Comparison of ENCODE assay signal across 9 cellular contexts in genomic region chr7:55532150-55532917, GRCh38. TPM values are rescaled to one million over a fixed set of nuclear protein-coding genes. Genes with fewer than 3 reads are reported as not detected.
DNase-seq lines count a peak whose midpoint lies in the region; ATAC-seq and TF ChIP-seq lines count a peak whose summit lies in the region.
"Had no signal": no experiment of that assay in that cellular context is flagged by ENCODE, and none has a peak within 500 bp of the region (broad histone marks: within the 10 kb centered on the region; RNA-seq: fewer than 3 reads in every experiment).

No MANE protein-coding gene starts in this region.

- H3K9ac ChIP-seq in HCT116 (ENCODE audit: low read length): no peak overlapping the region

- RAD21 ChIA-PET in HCT116 (lab: Charles Lee; ENCODE audit: low non-redundant PET in 1 of 2, low total read pairs in 2 of 2, uncharacterized antibody in 2 of 2, unreplicated experiment in 2 of 2): no interaction called here

- H3K27ac ChIP-seq in HCT116 (ENCODE audit: low read depth, low read length) (no peak overlapping the region), SJCRH30 (no peak overlapping the region; the same call in 1 of the 2 replicates)

- H3K4me1 ChIP-seq in HCT116 (ENCODE audit: control insufficient read depth in 1 of 2, insufficient read depth in 2 of 2, low read length in 2 of 2): peaks cover 25 to 40% of the 10 kb centered on the region in 2 experiments
- peaks cover 44% of the 10 kb centered on the region for H3K4me1 ChIP-seq in SJCRH30

- TF ChIP-seq CTCF in HCT116 (IDR thresholded peaks at IDR 0.05 in 2 of 3, conservative IDR thresholded peaks at IDR 0.05 in 1 of 3; ENCODE audit: borderline replicate concordance in 1 of 3, insufficient read depth in 1 of 3, low read depth in 2 of 3, low read length in 2 of 3) (no peak), osteocyte (IDR thresholded peaks at IDR 0.05) (no peak)

- peaks cover 82% of the 10 kb centered on the region for H3K4me1 Mint-ChIP-seq in activated naive CD4-positive, alpha-beta T cell treated with anti-CD3 and anti-CD28 coated beads for 36 hours (ENCODE audit: low read depth)
- peaks cover 52% of the 10 kb centered on the region for H3K4me1 Mint-ChIP-seq in osteocyte (ENCODE audit: unreplicated experiment)

- ATAC-seq in GM18505 (IDR thresholded peaks at IDR 0.05; ENCODE audit: unreplicated experiment) (no peak), HCT116 (no peak), HG02870 (IDR thresholded peaks at IDR 0.05; ENCODE audit: unreplicated experiment) (no peak)

- H3K27me3 Mint-ChIP-seq in activated naive CD4-positive, alpha-beta T cell treated with anti-CD3 and anti-CD28 coated beads for 36 hours (ENCODE audit: low read depth): no peaks in the 10 kb centered on the region
- no peaks in the 10 kb centered on the region for H3K27me3 Mint-ChIP-seq in osteocyte (ENCODE audit: unreplicated experiment)

- H3K4me2 ChIP-seq in HCT116 (ENCODE audit: low read length): no peak overlapping the region

- H3K9me2 ChIP-seq in HCT116 (ENCODE audit: insufficient read depth): no peaks in the 10 kb centered on the region

- H3K4me3 ChIP-seq in HCT116 (replicated peaks in 1 of 2; ENCODE audit: low read depth in 1 of 2, low read length in 2 of 2): no peak overlapping the region
- H3K4me3 ChIP-seq in SJCRH30: no peak overlapping the region

- no peak for DNase-seq in HCT116 (ENCODE audit: low read depth, low spot score)
- DNase-seq in activated naive CD4-positive, alpha-beta T cell treated with anti-CD3 and anti-CD28 coated beads for 36 hours: peak; percentile 67
- no peak for DNase-seq in osteocyte (ENCODE audit: extremely low spot score, unreplicated experiment)
- no peak for DNase-seq in putamen (ENCODE audit: low spot score)
- no peak for DNase-seq in SJCRH30
- no peak for DNase-seq in T-helper 9 cell
- DNase-seq: activated CD4-positive, alpha-beta T cell treated with anti-CD3 and anti-CD28 coated beads, Interleukin-2, amount 50 U/mL, for 48 hours had no signal

- CTCF ChIA-PET in HCT116 (lab: Charles Lee): no interaction called here
- CTCF ChIA-PET in activated naive CD4-positive, alpha-beta T cell treated with anti-CD3 and anti-CD28 coated beads for 36 hours (lab: Charles Lee): interaction anchor here (0.8 to 2.7 kb wide), 8 partner anchors 15 to 429 kb away, joined by 3 to 14 read pairs (median 6); no protein-coding TSS in a partner anchor

- no peak for TF ChIP-seq RAD21 in HCT116 (IDR thresholded peaks at IDR 0.05; ENCODE audit: low read depth)

- no peaks in the 10 kb centered on the region; the same call in 1 of the 2 replicates for H3K79me2 ChIP-seq in HCT116 (ENCODE audit: insufficient read depth, low read length)

- no peak overlapping the region for H2AFZ ChIP-seq in HCT116 (ENCODE audit: low read depth, low read length, poor library complexity, severe bottlenecking)

- H3K4me3 Mint-ChIP-seq in activated naive CD4-positive, alpha-beta T cell treated with anti-CD3 and anti-CD28 coated beads for 36 hours: peak overlapping the region; percentile 67
- H3K4me3 Mint-ChIP-seq in osteocyte (ENCODE audit: unreplicated experiment): no peak overlapping the region

- H3K27me3 ChIP-seq in HCT116 (ENCODE audit: insufficient read depth, low read length): no peaks in the 10 kb centered on the region
- H3K27me3 ChIP-seq in SJCRH30: no peaks in the 10 kb centered on the region

- H4K20me1 ChIP-seq in HCT116 (ENCODE audit: insufficient read depth): no peaks in the 10 kb centered on the region

- no TSS peak for BruUV-seq in HCT116 (replicated peaks; lab: Mats Ljungman, UMichigan)

- POLR2A ChIA-PET in HCT116 (lab: Charles Lee): no interaction called here

- H3K27ac Mint-ChIP-seq in activated naive CD4-positive, alpha-beta T cell treated with anti-CD3 and anti-CD28 coated beads for 36 hours: peak overlapping the region; percentile 97
- peak overlapping the region; percentile 80 for H3K27ac Mint-ChIP-seq in osteocyte (ENCODE audit: unreplicated experiment)

- TF ChIP-seq POLR2A in GM18505 (IDR thresholded peaks at IDR 0.05; ENCODE audit: borderline replicate concordance, extremely low read depth, insufficient read depth, insufficient read length) (peak; percentile 29), HCT116 (IDR thresholded peaks at IDR 0.05; ENCODE audit: borderline replicate concordance, extremely low read depth, insufficient read depth, insufficient read length) (no peak)

- H3K36me3 Mint-ChIP-seq in activated naive CD4-positive, alpha-beta T cell treated with anti-CD3 and anti-CD28 coated beads for 36 hours (ENCODE audit: low read depth): peaks cover 25% of the 10 kb centered on the region
- no peaks in the 10 kb centered on the region for H3K36me3 Mint-ChIP-seq in osteocyte (ENCODE audit: unreplicated experiment)

- intact Hi-C loops in HCT116 (cut with micrococcal nuclease): no loop called here
- intact Hi-C loops in activated naive CD4-positive, alpha-beta T cell treated with anti-CD3 and anti-CD28 coated beads for 36 hours (cut with micrococcal nuclease): loop anchor here (1.0 to 5.0 kb wide), 6 partner anchors 38 to 574 kb away; partner anchors contain the start of genes CCT6A, CHCHD2 and PSPH

- no peaks in the 10 kb centered on the region for H3K9me3 Mint-ChIP-seq in activated naive CD4-positive, alpha-beta T cell treated with anti-CD3 and anti-CD28 coated beads for 36 hours
- no peaks in the 10 kb centered on the region for H3K9me3 Mint-ChIP-seq in osteocyte (ENCODE audit: unreplicated experiment)

- H3K9me3 ChIP-seq in HCT116 (ENCODE audit: control insufficient read depth in 1 of 2, insufficient read depth in 1 of 2, low read depth in 1 of 2, low read length in 2 of 2) (no peaks in the 10 kb centered on the region), SJCRH30 (replicated peaks) (no peaks in the 10 kb centered on the region)

- no peaks in the 10 kb centered on the region for H3K36me3 ChIP-seq in HCT116 (ENCODE audit: control insufficient read depth in 1 of 2, insufficient read depth in 2 of 2, low read length in 2 of 2)
- 0 out of 2 replicates have a peak, but pooled peaks cover 3% of the 10 kb centered on the region for H3K36me3 ChIP-seq in SJCRH30

TF ChIP-seq in HCT116, 20 proteins besides CTCF, POLR2A, EP300 and RAD21:
- no peak for TF ChIP-seq CBX3 (IDR thresholded peaks at IDR 0.05; ENCODE audit: low read depth)
- TF ChIP-seq JUND (IDR thresholded peaks at IDR 0.05): 0 out of 2 replicates have a peak, but pooled peaks have one; percentile 2
- no peak for TF ChIP-seq POLR2AphosphoS5 (IDR thresholded peaks at IDR 0.05; ENCODE audit: low read depth, low read length)
TF ChIP-seq in HCT116: peak in this region for 1.

RNA-seq across cellular contexts. Expression of gene VOPP1, which starts 40.0 kb away (rescaled TPM):
- total RNA-seq in HCT116 (2021; ENCODE audit: unreplicated experiment): 30.3 TPM
- 16.6 and 21.3 TPM in 2 replicates for polyA plus RNA-seq in HCT116 (2012)
- total RNA-seq in activated naive CD4-positive, alpha-beta T cell treated with anti-CD3 and anti-CD28 coated beads for 36 hours: 100 to 1,000 TPM; 100 to 102 TPM
- total RNA-seq in osteocyte: 86.6 and 88.6 TPM in 2 replicates
- total RNA-seq in SJCRH30 (2014; rRNA removed; shearing (Covaris generic)): 89.8 and 92.6 TPM in 2 replicates
